In genomic region chr13:26221721-26222522, GRCh38 we compare ENCODE assay signal across 1 cellular context.
TF ChIP-seq lines count a peak whose summit lies in the region.

Gene RNF6, minus strand, starts transcription at chr13:26222314. Its CDS starts 2,665 bp downstream, at chr13:26219649.

TF ChIP-seq in HepG2, 621 proteins besides CTCF, POLR2A, EP300 and RAD21 (continued from another document and continues in another):
- TF ChIP-seq ZNF609 (CRISPR knock-in tag; IDR thresholded peaks at IDR 0.05; ENCODE audit: borderline replicate concordance), result 0 out of 2 replicates have a peak, but pooled peaks have one; percentile 47
- peak; percentile 93 for TF ChIP-seq KMT2A (CRISPR knock-in tag; IDR thresholded peaks at IDR 0.05)
- peak; percentile 37; the same call in 1 of the 2 replicates for TF ChIP-seq ZNF225 (CRISPR knock-in tag; IDR thresholded peaks at IDR 0.05)
- peak; percentile 36; the same call in 1 of the 2 replicates for TF ChIP-seq ETV5 (CRISPR knock-in tag; IDR thresholded peaks at IDR 0.05; ENCODE audit: borderline replicate concordance)
- peak; percentile 89; the same call in 1 of the 2 replicates for TF ChIP-seq EHMT2 (IDR thresholded peaks at IDR 0.05; ENCODE audit: borderline replicate concordance, low read depth, low read length)
- TF ChIP-seq ZSCAN30 (CRISPR knock-in tag; IDR thresholded peaks at IDR 0.05), result no peak
- TF ChIP-seq HBP1 (CRISPR knock-in tag; IDR thresholded peaks at IDR 0.05; ENCODE audit: low read depth), result peak; percentile 64; the same call in 1 of the 2 replicates
- TF ChIP-seq ZNF781 (CRISPR knock-in tag; IDR thresholded peaks at IDR 0.05; ENCODE audit: borderline replicate concordance, not compliant biosample characterization), result peak; percentile 40
- TF ChIP-seq THAP11 (CRISPR knock-in tag; IDR thresholded peaks at IDR 0.05), result peak; percentile 91
- peak; percentile 68 for TF ChIP-seq TBX2 (CRISPR knock-in tag; IDR thresholded peaks at IDR 0.05; ENCODE audit: borderline replicate concordance)
- peak; percentile 91 for TF ChIP-seq ZNF687 (CRISPR knock-in tag; IDR thresholded peaks at IDR 0.05)
- TF ChIP-seq HNF4A (CRISPR knock-in tag; IDR thresholded peaks at IDR 0.05), result peak; percentile 31
- peak; percentile 90 for TF ChIP-seq ZSCAN21 (CRISPR knock-in tag; IDR thresholded peaks at IDR 0.05; ENCODE audit: borderline replicate concordance)
- TF ChIP-seq KAT7 (CRISPR knock-in tag; IDR thresholded peaks at IDR 0.05; ENCODE audit: borderline replicate concordance), result peak; percentile 97
- TF ChIP-seq RAD51 (IDR thresholded peaks at IDR 0.05; ENCODE audit: borderline replicate concordance), result no peak
- peak; percentile 6; the same call in 1 of the 2 replicates for TF ChIP-seq TGIF2 (CRISPR knock-in tag; IDR thresholded peaks at IDR 0.05)
- TF ChIP-seq SATB2 (CRISPR knock-in tag; IDR thresholded peaks at IDR 0.05), result 0 out of 2 replicates have a peak, but pooled peaks have one; percentile 78
- 0 out of 2 replicates have a peak, but pooled peaks have one; percentile 56 for TF ChIP-seq ZKSCAN8 (CRISPR knock-in tag; IDR thresholded peaks at IDR 0.05; ENCODE audit: borderline replicate concordance)
- no peak for TF ChIP-seq ZNF446 (CRISPR knock-in tag; IDR thresholded peaks at IDR 0.05)
- peak; percentile 84; the same call in 1 of the 2 replicates for TF ChIP-seq SMAD3 (CRISPR knock-in tag; IDR thresholded peaks at IDR 0.05)
- TF ChIP-seq TCF7 (IDR thresholded peaks at IDR 0.05; ENCODE audit: low read depth), result no peak
- TF ChIP-seq SSRP1 (CRISPR knock-in tag; IDR thresholded peaks at IDR 0.05), result no peak; the same call in 1 of the 2 replicates
- TF ChIP-seq KLF13 (CRISPR knock-in tag; IDR thresholded peaks at IDR 0.05), result 0 out of 2 replicates have a peak, but pooled peaks have one; percentile 52
- TF ChIP-seq ASH2L (IDR thresholded peaks at IDR 0.05; ENCODE audit: insufficient read length, low read depth, low read length), result peak; percentile 98
- peak; percentile 82 for TF ChIP-seq ZNF776 (CRISPR knock-in tag; IDR thresholded peaks at IDR 0.05)
- TF ChIP-seq AGO1 (IDR thresholded peaks at IDR 0.05; ENCODE audit: low read depth, low read length, poor library complexity, severe bottlenecking), result peak; percentile 53
- TF ChIP-seq RARA (CRISPR knock-in tag; IDR thresholded peaks at IDR 0.05), result 0 out of 2 replicates have a peak, but pooled peaks have one; percentile 2
- TF ChIP-seq HOXA9 (CRISPR knock-in tag; IDR thresholded peaks at IDR 0.05; ENCODE audit: borderline replicate concordance), result 0 out of 2 replicates have a peak, but pooled peaks have one; percentile 53
- TF ChIP-seq SUZ12 (IDR thresholded peaks at IDR 0.05; ENCODE audit: low read depth, low read length), result no peak
- peak; percentile 39; the same call in 1 of the 2 replicates for TF ChIP-seq ZNF367 (CRISPR knock-in tag; IDR thresholded peaks at IDR 0.05; ENCODE audit: borderline replicate concordance)
- TF ChIP-seq STAG1 (CRISPR knock-in tag; IDR thresholded peaks at IDR 0.05), result no peak; the same call in 1 of the 2 replicates
- TF ChIP-seq EED (CRISPR knock-in tag; IDR thresholded peaks at IDR 0.05), result peak; percentile 93
- peak; percentile 95 for TF ChIP-seq CAMTA2 (CRISPR knock-in tag; IDR thresholded peaks at IDR 0.05; ENCODE audit: borderline replicate concordance)
- peak; percentile 67; the same call in 1 of the 2 replicates for TF ChIP-seq ZSCAN5A (CRISPR knock-in tag; IDR thresholded peaks at IDR 0.05; ENCODE audit: borderline replicate concordance)
- TF ChIP-seq ZNF589 (CRISPR knock-in tag; conservative IDR thresholded peaks at IDR 0.05), result peak; percentile 76; the same call in 1 of the 2 replicates
- peak; percentile 88 for TF ChIP-seq RFXAP (CRISPR knock-in tag; IDR thresholded peaks at IDR 0.05; ENCODE audit: borderline replicate concordance)
- TF ChIP-seq UBTF (CRISPR knock-in tag; IDR thresholded peaks at IDR 0.05), result peak; percentile 96
- 0 out of 2 replicates have a peak, but pooled peaks have one; percentile 62 for TF ChIP-seq ZNF800 (CRISPR knock-in tag; IDR thresholded peaks at IDR 0.05)
- TF ChIP-seq DNMT3B (CRISPR knock-in tag; conservative IDR thresholded peaks at IDR 0.05), result no peak
- peak; percentile 23; the same call in 1 of the 2 replicates for TF ChIP-seq ATF1 (CRISPR knock-in tag; IDR thresholded peaks at IDR 0.05)
- TF ChIP-seq POLR2AphosphoS2 (IDR thresholded peaks at IDR 0.05; ENCODE audit: low read depth, low read length), result no peak
- 0 out of 2 replicates have a peak, but pooled peaks have one; percentile 22 for TF ChIP-seq ZBTB39 (CRISPR knock-in tag; IDR thresholded peaks at IDR 0.05)
- TF ChIP-seq SP4 (CRISPR knock-in tag; IDR thresholded peaks at IDR 0.05), result peak; percentile 21; the same call in 1 of the 2 replicates
